ENCODE assay signal across 2 cellular contexts in the genomic region with DNA sequence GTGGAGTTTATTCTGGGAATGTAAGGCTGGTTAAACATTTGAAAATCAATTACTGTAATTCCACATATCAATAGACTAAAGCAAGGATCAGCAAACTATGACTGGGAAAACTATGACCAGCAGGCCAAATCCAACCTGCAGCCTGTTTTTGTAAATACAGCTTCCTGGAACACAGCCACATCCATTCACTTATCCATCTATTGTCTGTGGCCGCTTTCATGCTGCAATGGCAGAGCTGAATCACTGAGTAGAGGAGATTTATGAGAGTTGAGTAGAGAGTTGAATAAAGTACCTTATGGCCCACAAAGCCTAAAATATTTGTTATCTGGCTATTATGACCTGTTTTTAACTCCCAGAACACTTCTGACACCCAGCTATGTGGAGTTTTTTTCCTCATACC.
TF ChIP-seq lines count a peak whose summit lies in the region.

No MANE protein-coding gene starts in this region.

TF ChIP-seq in liver, 16 proteins besides CTCF, POLR2A, EP300 and RAD21:
- TF ChIP-seq YY1 (IDR thresholded peaks at IDR 0.05) (peak; percentile 29), FOXA2 (IDR thresholded peaks at IDR 0.05) (peak; percentile 56), RXRA (IDR thresholded peaks at IDR 0.05) (peak in 1 of 2 donors; percentile 12), EGR1 (IDR thresholded peaks at IDR 0.05; ENCODE audit: low read depth in 2 of 2) (no peak), FOXA1 (IDR thresholded peaks at IDR 0.05) (peak; percentile 11)
TF ChIP-seq in liver: peak in this region for 4.

TF ChIP-seq in HepG2, 621 proteins besides CTCF, POLR2A, EP300 and RAD21:
- TF ChIP-seq FOXA1 (IDR thresholded peaks at IDR 0.05) (no peak), FOXA1 (CRISPR knock-in tag; IDR thresholded peaks at IDR 0.05) (no peak), ZNF3 (CRISPR knock-in tag; IDR thresholded peaks at IDR 0.05) (no peak), MED1 (CRISPR knock-in tag; IDR thresholded peaks at IDR 0.05) (no peak)
- TF ChIP-seq, protein P1, sequence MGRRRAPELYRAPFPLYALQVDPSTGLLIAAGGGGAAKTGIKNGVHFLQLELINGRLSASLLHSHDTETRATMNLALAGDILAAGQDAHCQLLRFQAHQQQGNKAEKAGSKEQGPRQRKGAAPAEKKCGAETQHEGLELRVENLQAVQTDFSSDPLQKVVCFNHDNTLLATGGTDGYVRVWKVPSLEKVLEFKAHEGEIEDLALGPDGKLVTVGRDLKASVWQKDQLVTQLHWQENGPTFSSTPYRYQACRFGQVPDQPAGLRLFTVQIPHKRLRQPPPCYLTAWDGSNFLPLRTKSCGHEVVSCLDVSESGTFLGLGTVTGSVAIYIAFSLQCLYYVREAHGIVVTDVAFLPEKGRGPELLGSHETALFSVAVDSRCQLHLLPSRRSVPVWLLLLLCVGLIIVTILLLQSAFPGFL (CRISPR knock-in tag; IDR thresholded peaks at IDR 0.05), result no peak
